Comparison of ENCODE assay signal across 23 cellular contexts in the genomic region with DNA sequence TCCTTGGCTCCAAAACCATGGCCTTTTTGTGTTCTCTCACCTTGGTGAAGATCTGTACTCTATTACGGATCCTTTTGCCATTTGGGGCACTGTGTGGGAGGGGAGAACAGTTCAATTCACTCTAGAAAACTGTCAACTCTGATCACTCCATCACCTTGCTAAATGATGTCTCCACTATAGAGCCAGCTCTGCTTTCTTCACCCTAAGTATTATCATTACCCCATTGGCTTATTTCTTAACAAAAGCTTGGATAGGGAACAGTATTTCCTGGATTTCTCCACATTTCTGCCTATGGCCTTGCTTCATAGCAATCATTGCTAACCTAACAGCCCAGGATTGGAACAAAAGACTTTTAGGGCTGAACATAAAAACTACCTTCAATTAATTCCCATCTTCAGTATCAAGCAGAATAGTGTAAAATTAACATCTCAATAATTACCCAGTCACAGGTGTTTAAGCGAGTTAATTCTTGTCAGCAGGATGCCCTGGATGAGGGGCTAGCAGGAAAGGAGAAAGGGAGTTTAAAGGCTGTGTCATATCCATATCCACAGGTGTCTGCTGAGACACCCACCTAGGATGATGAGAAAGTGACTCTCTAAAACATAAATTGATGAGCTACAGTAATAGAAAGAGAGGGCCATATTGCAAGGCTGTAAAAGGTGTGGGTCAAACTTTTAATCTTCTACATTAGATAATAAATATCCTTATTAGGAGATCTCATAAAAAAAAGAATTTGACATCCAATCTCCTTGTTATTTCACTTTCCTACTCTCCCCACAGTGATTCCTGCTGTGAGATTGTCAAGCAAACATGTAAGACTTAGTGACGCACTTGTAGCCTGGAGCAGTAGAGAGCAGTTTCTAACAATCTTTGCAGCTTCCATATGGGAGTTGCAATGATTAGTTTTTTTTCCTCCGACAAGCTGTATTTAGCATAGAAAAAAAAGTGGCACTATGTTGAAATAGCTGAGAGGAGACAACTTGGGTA.
DNase-seq lines count a peak whose midpoint lies in the region; ATAC-seq, FAIRE-seq and TF ChIP-seq lines count a peak whose summit lies in the region.
"Had no signal": no experiment of that assay in that cellular context is flagged by ENCODE, and none has a peak within 500 bp of the region (broad histone marks: within the 10 kb centered on the region; RNA-seq: fewer than 3 reads in every experiment).

No MANE protein-coding gene starts in this region.

- no peak overlapping the region for H3K9ac ChIP-seq in HUES48 (ENCODE audit: low read depth, low read length)
- H3K9ac ChIP-seq in H1 (replicated peaks in 1 of 4; ENCODE audit: extremely low read depth in 1 of 4, low read depth in 3 of 4, low read length in 3 of 4) = no peak overlapping the region

- no peak; a peak in 1 of 3 replicates for TF ChIP-seq EP300 in H1 (IDR thresholded peaks at IDR 0.05; ENCODE audit: borderline replicate concordance in 1 of 2, low read depth in 2 of 2, low read length in 2 of 2)

- H2BK15ac ChIP-seq in H1 (ENCODE audit: low read length) = no peak overlapping the region

- H3K14ac ChIP-seq in H1 (ENCODE audit: insufficient read length) = no peak overlapping the region

- DNase-seq in ELF-1 (ENCODE audit: low read depth, low spot score) (peak; percentile 1), H1 (ENCODE audit: low read depth in 1 of 2, low spot score in 2 of 2) (no peak), iPS-NIHi11 (ENCODE audit: low spot score) (peak; percentile 24), GOT3 (lab: John Stamatoyannopoulos, UW) (no peak), pons (ENCODE audit: low spot score) (no peak)
- no peak for DNase-seq in stimulated activated CD4-positive, alpha-beta T cell treated with anti-CD3 and anti-CD28 coated beads, Interleukin-2, amount 100 ng/mL, for 24 hours
- DNase-seq: BE2C; Caco-2; CD4-positive, alpha-beta T cell; DMS153; GF-D8; KBM-7; NCI-H1105; NCI-H2029; NCI-H2171 treated with DMSO at 0.1 percent for 48 hours; NCI-H446; NCI-H526 treated with DMSO at 0.1 percent for 48 hours; Peyer's patch had no signal

- peak overlapping the region; percentile 9 to 50; a peak in 2 of 4 replicates for H3K4me2 ChIP-seq in H1 (ENCODE audit: insufficient read depth in 1 of 2, low read depth in 2 of 2, low read length in 2 of 2)

- CTCF ChIA-PET in H1 (lab: Charles Lee; ENCODE audit: partially characterized antibody) = interaction anchor here (0.6 to 1.9 kb wide), 2 partner anchors 446 to 1306 kb away, joined by 3 to 4 read pairs; no protein-coding TSS in a partner anchor

- WGBS in H1 (ENCODE audit: extremely low coverage in 1 of 2, insufficient coverage in 1 of 2, insufficient read length in 1 of 2, insufficient replicate concordance in 2 of 2, low coverage in 1 of 2, low lambda C conversion rate in 2 of 2, missing lambda C conversion rate in 1 of 2), 2 experiments = 19% methylated on average over 4 of the region's 4 CpGs; no CpG with 5 or more reads in 1 of the 2 experiments

- POLR2A ChIA-PET in H1 (lab: Charles Lee; ENCODE audit: partially characterized antibody) = interaction anchor here (0.5 kb wide), 1 partner anchor 876 kb away, joined by 3 read pairs; no protein-coding TSS in a partner anchor

- H3K18ac ChIP-seq in H1 (ENCODE audit: extremely low read depth, low read length) = no peak overlapping the region

- H3K36me3 ChIP-seq in HUES48 (ENCODE audit: control insufficient read depth, insufficient read depth, low read length) = no peaks in the 10 kb centered on the region
- no peaks in the 10 kb centered on the region for H3K36me3 ChIP-seq in H1 (ENCODE audit: control insufficient read depth in 2 of 4, insufficient read depth in 4 of 4, low read length in 3 of 4)
- H3K36me3 ChIP-seq: BE2C, HAP-1, Peyer's patch, SJSA1 had no signal

- no peak for ATAC-seq in GM18909 (IDR thresholded peaks at IDR 0.05; ENCODE audit: poor library complexity, unreplicated experiment)
- ATAC-seq: HepG2 had no signal

- H2BK12ac ChIP-seq in H1 (ENCODE audit: low read depth, low read length) = no peak overlapping the region

- H2BK20ac ChIP-seq in H1 (ENCODE audit: low read length) = no peak overlapping the region

- no peak overlapping the region for H3K4me3 ChIP-seq in HUES48 (ENCODE audit: low read depth, low read length)
- peak overlapping the region in 1 of 4 experiments; percentile 22; a peak in 1 of 8 replicates for H3K4me3 ChIP-seq in H1 (ENCODE audit: extremely low read depth in 1 of 4, insufficient read depth in 2 of 4, low read depth in 3 of 4, low read length in 4 of 4)
- H3K4me3 ChIP-seq: HAP-1, Peyer's patch, SJSA1 had no signal

- H3K4ac ChIP-seq in H1 (replicated peaks; ENCODE audit: insufficient read length, low read depth, low read length) = no peak overlapping the region

- no peak overlapping the region for H3K23ac ChIP-seq in H1 (ENCODE audit: insufficient read length)

- H2AFZ ChIP-seq in H1 (ENCODE audit: low read length) = no peak overlapping the region

- H4K91ac ChIP-seq in H1 (replicated peaks; ENCODE audit: insufficient read length, low read length) = no peak overlapping the region

- no peak for TF ChIP-seq CTCF in H1 (IDR thresholded peaks at IDR 0.05; ENCODE audit: control extremely low read depth in 1 of 3, insufficient read depth in 1 of 3, low read depth in 1 of 3, low read length in 3 of 3)

- H4K20me1 ChIP-seq in H1 (replicated peaks in 1 of 2; ENCODE audit: control insufficient read depth in 1 of 2, insufficient read depth in 2 of 2, low read length in 2 of 2) = no peaks in the 10 kb centered on the region

- peaks cover 36% of the 10 kb centered on the region for H3K4me1 ChIP-seq in HUES48 (ENCODE audit: control insufficient read depth, insufficient read depth, low read length)
- H3K4me1 ChIP-seq in H1 (replicated peaks in 1 of 4; ENCODE audit: control insufficient read depth in 3 of 4, insufficient read depth in 4 of 4, low read length in 3 of 4) = peaks cover 0 to 10% (median 0%) of the 10 kb centered on the region in 4 experiments; a peak in 1 of 7 replicates
- H3K4me1 ChIP-seq: BE2C, Caco-2, Peyer's patch, SJSA1 had no signal

- TF ChIP-seq POLR2A in H1 (IDR thresholded peaks at IDR 0.05; ENCODE audit: control extremely low read depth in 1 of 2, low read depth in 2 of 2, low read length in 2 of 2) = no peak

- H3K9me3 ChIP-seq in HUES48 (ENCODE audit: control insufficient read depth, insufficient read depth, low read length) = peaks cover 5% of the 10 kb centered on the region; the same call in 1 of the 2 replicates
- H3K9me3 ChIP-seq in H1 (ENCODE audit: insufficient read depth in 2 of 2, low read depth in 1 of 2, low read length in 1 of 2) = no peaks in the 10 kb centered on the region
- H3K9me3 ChIP-seq: BE2C, Caco-2, HAP-1, Peyer's patch had no signal

- no peaks in the 10 kb centered on the region for H3K79me1 ChIP-seq in H1 (ENCODE audit: low read depth, low read length)

- H3K56ac ChIP-seq in H1 (replicated peaks; ENCODE audit: insufficient read length, low read depth, low read length) = no peak overlapping the region

- H3K27me3 ChIP-seq in HUES48 (ENCODE audit: control insufficient read depth, insufficient read depth, low read length) (peaks cover 43% of the 10 kb centered on the region), H1 (replicated peaks in 1 of 4; ENCODE audit: control insufficient read depth in 3 of 4, extremely low read depth in 1 of 4, insufficient read depth in 3 of 4, low read length in 3 of 4) (peaks cover 1 to 14% (median 9%) of the 10 kb centered on the region in 4 experiments; a peak in 5 of 7 replicates)
- H3K27me3 ChIP-seq: BE2C, Peyer's patch, SJSA1 had no signal

- H3K27ac ChIP-seq in HUES48 (ENCODE audit: low read depth, low read length) (peak overlapping the region; percentile 78), H1 (ENCODE audit: low read depth, low read length) (no peak overlapping the region)
- H3K27ac ChIP-seq: Peyer's patch, SJSA1 had no signal

- peak in 1 of 2 experiments; percentile 18; a peak in 1 of 4 replicates for TF ChIP-seq RAD21 in H1 (IDR thresholded peaks at IDR 0.05 in 1 of 2, conservative IDR thresholded peaks at IDR 0.05 in 1 of 2; ENCODE audit: low read depth in 2 of 2, low read length in 2 of 2)

- FAIRE-seq in H1 (lab: Jason Lieb, UNC) = peak; percentile 81
- FAIRE-seq: HepG2 had no signal

- H2BK120ac ChIP-seq in H1 (replicated peaks; ENCODE audit: low read depth, low read length) = no peak overlapping the region

- no peaks in the 10 kb centered on the region for H3K79me2 ChIP-seq in H1 (ENCODE audit: control insufficient read depth in 1 of 2, insufficient read depth in 2 of 2, low read length in 2 of 2)

- no peak overlapping the region for H2BK5ac ChIP-seq in H1 (ENCODE audit: low read depth, low read length)

- no peak overlapping the region for H4K8ac ChIP-seq in H1 (ENCODE audit: extremely low read depth, insufficient read depth, low read length)

- H3K23me2 ChIP-seq in H1 (ENCODE audit: low read depth, low read length) = no peaks in the 10 kb centered on the region; the same call in 1 of the 2 replicates

- H2AK5ac ChIP-seq in H1 (ENCODE audit: low read depth, low read length) = no peak overlapping the region

- H4K5ac ChIP-seq in H1 (ENCODE audit: insufficient read length, low read depth, low read length) = no peak overlapping the region

TF ChIP-seq in H1, 55 proteins besides CTCF, POLR2A, EP300 and RAD21 (continues in another document):
- TF ChIP-seq ASH2L (IDR thresholded peaks at IDR 0.05; ENCODE audit: low read length) (no peak), NANOG (IDR thresholded peaks at IDR 0.05; ENCODE audit: insufficient read depth, low read depth, low read length, poor library complexity, severe bottlenecking) (peak; percentile 68), TAF7 (optimal IDR thresholded peaks at IDR 0.05; ENCODE audit: borderline replicate concordance, low read depth, low read length) (no peak)

Comparison
In these comparisons a context has a peak if more than half of its experiments do, and no peak if none do; other contexts are left out.
1. DNase-seq: peak in ELF-1 (single experiment) and iPS-NIHi11 (single experiment); none in H1 (0 of 2), GOT3 (single experiment), stimulated activated CD4-positive, alpha-beta T cell treated with anti-CD3 and anti-CD28 coated beads, Interleukin-2, amount 100 ng/mL, for 24 hours (0 of 2) and pons (single experiment).